11 cellular contexts compared by ENCODE assay signal in genomic region chr22:29914165-29914564, GRCh38. TPM values are rescaled to one million over a fixed set of nuclear protein-coding genes. Genes with fewer than 3 reads are reported as not detected.
A peak's percentile ranks its signal among the peaks of the same experiment; 100 is the strongest.
DNase-seq lines count a peak whose midpoint lies in the region; ATAC-seq, FAIRE-seq and TF ChIP-seq lines count a peak whose summit lies in the region.
"Had no signal": no experiment of that assay in that cellular context is flagged by ENCODE, and none has a peak within 500 bp of the region (broad histone marks: within the 10 kb centered on the region; RNA-seq: fewer than 3 reads in every experiment).

No MANE protein-coding gene starts in this region.

- H3K4me3 ChIP-seq in brain microvascular endothelial cell (ENCODE audit: low read depth, low read length) (no peak overlapping the region), uterus (no peak overlapping the region)
- H3K4me3 ChIP-seq: tibial nerve had no signal

- H3K36me3 ChIP-seq in brain microvascular endothelial cell (replicated peaks) (no peaks in the 10 kb centered on the region), uterus (no peaks in the 10 kb centered on the region)
- H3K36me3 ChIP-seq: tibial nerve had no signal

- no peaks in the 10 kb centered on the region for H3K36me3 Mint-ChIP-seq in activated T-cell treated with anti-CD3 and anti-CD28 coated beads, Interleukin-2, amount 50 U/mL, for 72 hours (ENCODE audit: insufficient read depth in 2 of 2)

- no peaks in the 10 kb centered on the region for H3K27me3 Mint-ChIP-seq in activated T-cell treated with anti-CD3 and anti-CD28 coated beads, Interleukin-2, amount 50 U/mL, for 72 hours (ENCODE audit: low read depth)
- H3K27me3 Mint-ChIP-seq: B cell had no signal

- H3K4me1 Mint-ChIP-seq in activated T-cell treated with anti-CD3 and anti-CD28 coated beads, Interleukin-2, amount 50 U/mL, for 72 hours (ENCODE audit: low read depth) = peaks cover 62% of the 10 kb centered on the region

- FAIRE-seq in islet of Langerhans (lab: Jason Lieb, UNC) = peak; percentile 47

- peak overlapping the region; percentile 58 for H3K27ac ChIP-seq in brain microvascular endothelial cell
- peak overlapping the region; percentile 43 to 69 for H3K27ac ChIP-seq in uterus

- peak overlapping the region; percentile 51 for H3K27ac Mint-ChIP-seq in activated T-cell treated with anti-CD3 and anti-CD28 coated beads, Interleukin-2, amount 50 U/mL, for 72 hours
- H3K27ac Mint-ChIP-seq: B cell; T-helper 1 cell treated with Interleukin-12 subunit alpha and Interleukin-12 subunit beta and Interleukin-4 antibody, amounts not matched to agents 30 μg/mL and 1 μg/mL, for 36 hours had no signal

- H3K9me3 Mint-ChIP-seq in activated T-cell treated with anti-CD3 and anti-CD28 coated beads, Interleukin-2, amount 50 U/mL, for 72 hours = no peaks in the 10 kb centered on the region
- H3K9me3 Mint-ChIP-seq: T-helper 1 cell treated with Interleukin-12 subunit alpha and Interleukin-12 subunit beta and Interleukin-4 antibody, amounts not matched to agents 30 μg/mL and 1 μg/mL, for 36 hours had no signal

- ATAC-seq in activated T-cell treated with anti-CD3 and anti-CD28 coated beads, Interleukin-2, amount 50 U/mL, for 72 hours (replicated peaks in 1 of 2) = peak in 1 of 2 donors; percentile 21
- ATAC-seq in HG03442 (IDR thresholded peaks at IDR 0.05; ENCODE audit: unreplicated experiment) = no peak

- TF ChIP-seq POLR2A in uterus (IDR thresholded peaks at IDR 0.05) = no peak

- in situ Hi-C loops in brain microvascular endothelial cell (cut with HindIII; ENCODE audit: low pct_ligation_motif_present, low sequenced_read_pairs) = no loop called here

- H3K4me1 ChIP-seq in uterus = no peaks in the 10 kb centered on the region

- H3K27me3 ChIP-seq in brain microvascular endothelial cell (replicated peaks) (no peaks in the 10 kb centered on the region), uterus (no peaks in the 10 kb centered on the region)
- H3K27me3 ChIP-seq: tibial nerve had no signal

- intact Hi-C loops in uterus (cut with DNase I; ENCODE audit: low total_unique reads) = no loop called here

- H3K9me3 ChIP-seq in uterus = no peaks in the 10 kb centered on the region
- H3K9me3 ChIP-seq: tibial nerve had no signal

- TF ChIP-seq CTCF in brain microvascular endothelial cell (IDR thresholded peaks at IDR 0.05; ENCODE audit: low read depth, low read length, missing control alignments) = no peak
- TF ChIP-seq CTCF in uterus (IDR thresholded peaks at IDR 0.05) = no peak

- DNase-seq in activated T-cell treated with anti-CD3 and anti-CD28 coated beads, Interleukin-2, amount 50 U/mL, for 72 hours = no peak
- DNase-seq in activated T-cell treated with anti-CD3 and anti-CD28 coated beads, Interleukin-2, amount 50 U/mL, for 48 hours = no peak
- peak; percentile 49 for DNase-seq in brain microvascular endothelial cell
- no peak for DNase-seq in uterus
- no peak for DNase-seq in medulla oblongata (ENCODE audit: extremely low spot score)
- DNase-seq in DMS79 (lab: John Stamatoyannopoulos, UW) = no peak

- no peak overlapping the region for H3K4me3 Mint-ChIP-seq in activated T-cell treated with anti-CD3 and anti-CD28 coated beads, Interleukin-2, amount 50 U/mL, for 72 hours
- H3K4me3 Mint-ChIP-seq: T-helper 1 cell treated with Interleukin-12 subunit alpha and Interleukin-12 subunit beta and Interleukin-4 antibody, amounts not matched to agents 30 μg/mL and 1 μg/mL, for 36 hours had no signal

RNA-seq across cellular contexts. Expression of gene MTMR3, which starts 31.2 kb away (rescaled TPM):
- total RNA-seq in activated T-cell treated with anti-CD3 and anti-CD28 coated beads, Interleukin-2, amount 50 U/mL, for 72 hours = 10 to 100 TPM; 37.8 to 40.7 TPM
- 10 to 100 TPM; 17.2 to 77.8 (median 62.5) TPM for total RNA-seq in uterus
